ENCODE assay signal across 2 cellular contexts in genomic region chrX:2487366-2487765, GRCh38.
TF ChIP-seq lines count a peak whose summit lies in the region.

No MANE protein-coding gene starts in this region.

TF ChIP-seq in HCT116, 20 proteins besides CTCF, POLR2A, EP300 and RAD21:
- TF ChIP-seq SIN3A (IDR thresholded peaks at IDR 0.05; ENCODE audit: low read depth) (no peak), EZH2phosphoT487 (IDR thresholded peaks at IDR 0.05; ENCODE audit: borderline replicate concordance) (no peak), YY1 (IDR thresholded peaks at IDR 0.05; ENCODE audit: extremely low read depth, insufficient replicate concordance, low read depth, low read length) (no peak), CEBPB (IDR thresholded peaks at IDR 0.05; ENCODE audit: low read depth) (no peak), ZBTB33 (IDR thresholded peaks at IDR 0.05; ENCODE audit: extremely low read depth, insufficient replicate concordance, low read length) (no peak), SP1 (IDR thresholded peaks at IDR 0.05; ENCODE audit: low read depth) (no peak), JUND (IDR thresholded peaks at IDR 0.05) (no peak), ZFX (IDR thresholded peaks at IDR 0.05) (no peak), EZH2 (IDR thresholded peaks at IDR 0.05) (no peak), POLR2AphosphoS5 (IDR thresholded peaks at IDR 0.05; ENCODE audit: low read depth, low read length) (no peak), CBX3 (IDR thresholded peaks at IDR 0.05; ENCODE audit: low read depth) (no peak), ZNF274 (IDR thresholded peaks at IDR 0.05; ENCODE audit: low read depth, low read length) (no peak)
- TF ChIP-seq, protein P1, sequence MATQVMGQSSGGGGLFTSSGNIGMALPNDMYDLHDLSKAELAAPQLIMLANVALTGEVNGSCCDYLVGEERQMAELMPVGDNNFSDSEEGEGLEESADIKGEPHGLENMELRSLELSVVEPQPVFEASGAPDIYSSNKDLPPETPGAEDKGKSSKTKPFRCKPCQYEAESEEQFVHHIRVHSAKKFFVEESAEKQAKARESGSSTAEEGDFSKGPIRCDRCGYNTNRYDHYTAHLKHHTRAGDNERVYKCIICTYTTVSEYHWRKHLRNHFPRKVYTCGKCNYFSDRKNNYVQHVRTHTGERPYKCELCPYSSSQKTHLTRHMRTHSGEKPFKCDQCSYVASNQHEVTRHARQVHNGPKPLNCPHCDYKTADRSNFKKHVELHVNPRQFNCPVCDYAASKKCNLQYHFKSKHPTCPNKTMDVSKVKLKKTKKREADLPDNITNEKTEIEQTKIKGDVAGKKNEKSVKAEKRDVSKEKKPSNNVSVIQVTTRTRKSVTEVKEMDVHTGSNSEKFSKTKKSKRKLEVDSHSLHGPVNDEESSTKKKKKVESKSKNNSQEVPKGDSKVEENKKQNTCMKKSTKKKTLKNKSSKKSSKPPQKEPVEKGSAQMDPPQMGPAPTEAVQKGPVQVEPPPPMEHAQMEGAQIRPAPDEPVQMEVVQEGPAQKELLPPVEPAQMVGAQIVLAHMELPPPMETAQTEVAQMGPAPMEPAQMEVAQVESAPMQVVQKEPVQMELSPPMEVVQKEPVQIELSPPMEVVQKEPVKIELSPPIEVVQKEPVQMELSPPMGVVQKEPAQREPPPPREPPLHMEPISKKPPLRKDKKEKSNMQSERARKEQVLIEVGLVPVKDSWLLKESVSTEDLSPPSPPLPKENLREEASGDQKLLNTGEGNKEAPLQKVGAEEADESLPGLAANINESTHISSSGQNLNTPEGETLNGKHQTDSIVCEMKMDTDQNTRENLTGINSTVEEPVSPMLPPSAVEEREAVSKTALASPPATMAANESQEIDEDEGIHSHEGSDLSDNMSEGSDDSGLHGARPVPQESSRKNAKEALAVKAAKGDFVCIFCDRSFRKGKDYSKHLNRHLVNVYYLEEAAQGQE (IDR thresholded peaks at IDR 0.05; ENCODE audit: low read depth): no peak
- TF ChIP-seq, protein P2, sequence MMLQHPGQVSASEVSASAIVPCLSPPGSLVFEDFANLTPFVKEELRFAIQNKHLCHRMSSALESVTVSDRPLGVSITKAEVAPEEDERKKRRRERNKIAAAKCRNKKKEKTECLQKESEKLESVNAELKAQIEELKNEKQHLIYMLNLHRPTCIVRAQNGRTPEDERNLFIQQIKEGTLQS (IDR thresholded peaks at IDR 0.05): no peak
TF ChIP-seq in HCT116: peak in this region for 0.

TF ChIP-seq in K562, 482 proteins besides CTCF, POLR2A, EP300 and RAD21:
- TF ChIP-seq, protein P3, sequence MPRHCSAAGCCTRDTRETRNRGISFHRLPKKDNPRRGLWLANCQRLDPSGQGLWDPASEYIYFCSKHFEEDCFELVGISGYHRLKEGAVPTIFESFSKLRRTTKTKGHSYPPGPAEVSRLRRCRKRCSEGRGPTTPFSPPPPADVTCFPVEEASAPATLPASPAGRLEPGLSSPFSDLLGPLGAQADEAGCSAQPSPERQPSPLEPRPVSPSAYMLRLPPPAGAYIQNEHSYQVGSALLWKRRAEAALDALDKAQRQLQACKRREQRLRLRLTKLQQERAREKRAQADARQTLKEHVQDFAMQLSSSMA (CRISPR knock-in tag; IDR thresholded peaks at IDR 0.05): no peak
- TF ChIP-seq FUS (optimal IDR thresholded peaks at IDR 0.05; ENCODE audit: low read depth, low read length) (no peak), EGR1 (conservative IDR thresholded peaks at IDR 0.05) (no peak), ETV5 (CRISPR knock-in tag; IDR thresholded peaks at IDR 0.05; ENCODE audit: low read depth) (no peak), E2F1 (CRISPR knock-in tag; IDR thresholded peaks at IDR 0.05) (no peak), HMBOX1 (IDR thresholded peaks at IDR 0.05) (no peak), ZNF224 (CRISPR knock-in tag; IDR thresholded peaks at IDR 0.05) (no peak), HMG20A (CRISPR knock-in tag; conservative IDR thresholded peaks at IDR 0.05) (no peak), ZNF699 (CRISPR knock-in tag; IDR thresholded peaks at IDR 0.05; ENCODE audit: insufficient replicate concordance) (no peak), STAG1 (CRISPR knock-in tag; IDR thresholded peaks at IDR 0.05; ENCODE audit: borderline replicate concordance) (no peak), RBM17 (IDR thresholded peaks at IDR 0.05; ENCODE audit: borderline replicate concordance, low read depth, low read length) (no peak), RERE (CRISPR knock-in tag; IDR thresholded peaks at IDR 0.05; ENCODE audit: borderline replicate concordance) (no peak), NR1H2 (CRISPR knock-in tag; IDR thresholded peaks at IDR 0.05) (no peak), ZNF140 (CRISPR knock-in tag; IDR thresholded peaks at IDR 0.05) (no peak), ZBTB8A (IDR thresholded peaks at IDR 0.05; ENCODE audit: partially characterized antibody) (no peak), NR2C2 (CRISPR knock-in tag; IDR thresholded peaks at IDR 0.05) (no peak), NR2C2 (tag; IDR thresholded peaks at IDR 0.05) (no peak), DNMT1 (IDR thresholded peaks at IDR 0.05) (no peak), EHMT2 (IDR thresholded peaks at IDR 0.05) (no peak), SMAD3 (CRISPR knock-in tag; conservative IDR thresholded peaks at IDR 0.05) (no peak), MEF2D (tag; conservative IDR thresholded peaks at IDR 0.05; ENCODE audit: low read depth) (no peak)
